In genomic region chr3:111081008-111081545, GRCh38 we compare ENCODE assay signal across 19 cellular contexts. TPM values are rescaled to one million over a fixed set of nuclear protein-coding genes. Genes with fewer than 3 reads are reported as not detected.
DNase-seq lines count a peak whose midpoint lies in the region; ATAC-seq and TF ChIP-seq lines count a peak whose summit lies in the region.
"Had no signal": no experiment of that assay in that cellular context is flagged by ENCODE, and none has a peak within 500 bp of the region (broad histone marks: within the 10 kb centered on the region; RNA-seq: fewer than 3 reads in every experiment).

No MANE protein-coding gene starts in this region.

- H3K36me3 ChIP-seq in brain microvascular endothelial cell (replicated peaks), result no peaks in the 10 kb centered on the region
- H3K36me3 ChIP-seq: cardiac muscle cell, tibial artery had no signal

- no peak for ATAC-seq in GM18519 (IDR thresholded peaks at IDR 0.05; ENCODE audit: low FRiP score, unreplicated experiment)
- ATAC-seq in HG03159 (IDR thresholded peaks at IDR 0.05; ENCODE audit: unreplicated experiment), result no peak

- H3K27me3 ChIP-seq in brain microvascular endothelial cell (replicated peaks), result no peaks in the 10 kb centered on the region
- H3K27me3 ChIP-seq: cardiac muscle cell, tibial artery had no signal

- H3K27ac ChIP-seq in brain microvascular endothelial cell, result peak overlapping the region; percentile 19
- H3K27ac ChIP-seq: cardiac muscle cell, tibial artery had no signal

- peak; percentile 89 for DNase-seq in AG10803 (ENCODE audit: low read depth)
- DNase-seq in HFFc6, result peak; percentile 73
- no peak for DNase-seq in brain microvascular endothelial cell
- peak; percentile 83 for DNase-seq in iris pigment epithelial cell (ENCODE audit: low read depth)
- DNase-seq in RPMI8226, result no peak
- DNase-seq in stimulated activated CD4-positive, alpha-beta T cell treated with anti-CD3 and anti-CD28 coated beads, Interleukin-15, amount 100 ng/mL, for 24 hours, result no peak
- DNase-seq: activated CD4-positive, CD25-positive, alpha-beta regulatory T cell; activated CD8-positive, alpha-beta memory T cell treated with anti-CD3 and anti-CD28 coated beads for 24 hours; activated naive CD8-positive, alpha-beta T cell treated with anti-CD3 and anti-CD28 coated beads for 36 hours; CD4-positive, alpha-beta memory T cell; GOT3; left cardiac atrium; NCI-H345; stimulated activated naive CD4-positive, alpha-beta T cell treated with Interleukin-2 at 50 U/mL for 16 hours; tibial artery had no signal

- no peak for TF ChIP-seq CTCF in AG10803 (conservative IDR thresholded peaks at IDR 0.05; ENCODE audit: low read length)
- TF ChIP-seq CTCF in HFFc6 (IDR thresholded peaks at IDR 0.05), result no peak
- TF ChIP-seq CTCF in brain microvascular endothelial cell (IDR thresholded peaks at IDR 0.05; ENCODE audit: low read depth, low read length, missing control alignments), result no peak

- no peaks in the 10 kb centered on the region for H3K27me3 Mint-ChIP-seq in HFFc6 (ENCODE audit: insufficient read depth)
- H3K27me3 Mint-ChIP-seq: CD4-positive, alpha-beta memory T cell had no signal

- H3K4me3 ChIP-seq in AG10803 (ENCODE audit: low read length) (no peak overlapping the region), brain microvascular endothelial cell (ENCODE audit: low read depth, low read length) (no peak overlapping the region)
- H3K4me3 ChIP-seq: cardiac muscle cell, tibial artery had no signal

- in situ Hi-C loops in brain microvascular endothelial cell (cut with HindIII; ENCODE audit: low pct_ligation_motif_present, low sequenced_read_pairs), result no loop called here

- no peaks in the 10 kb centered on the region for H3K9me3 Mint-ChIP-seq in HFFc6
- H3K9me3 Mint-ChIP-seq: activated naive CD8-positive, alpha-beta T cell treated with anti-CD3 and anti-CD28 coated beads for 36 hours; CD4-positive, alpha-beta memory T cell; T-helper 1 cell treated with Interleukin-12 subunit alpha and Interleukin-12 subunit beta and Interleukin-4 antibody, amounts not matched to agents 30 μg/mL and 1 μg/mL, for 36 hours had no signal

- peaks cover 7% of the 10 kb centered on the region for H3K4me1 Mint-ChIP-seq in HFFc6 (ENCODE audit: low read depth)
- H3K4me1 Mint-ChIP-seq: activated naive CD8-positive, alpha-beta T cell treated with anti-CD3 and anti-CD28 coated beads for 36 hours had no signal

- H3K27ac Mint-ChIP-seq in HFFc6, result no peak overlapping the region
- H3K27ac Mint-ChIP-seq: activated naive CD8-positive, alpha-beta T cell treated with anti-CD3 and anti-CD28 coated beads for 36 hours; CD4-positive, alpha-beta memory T cell; T-helper 1 cell treated with Interleukin-12 subunit alpha and Interleukin-12 subunit beta and Interleukin-4 antibody, amounts not matched to agents 30 μg/mL and 1 μg/mL, for 36 hours had no signal

- H3K4me3 Mint-ChIP-seq in HFFc6, result no peak overlapping the region
- H3K4me3 Mint-ChIP-seq: activated naive CD8-positive, alpha-beta T cell treated with anti-CD3 and anti-CD28 coated beads for 36 hours; CD4-positive, alpha-beta memory T cell; T-helper 1 cell treated with Interleukin-12 subunit alpha and Interleukin-12 subunit beta and Interleukin-4 antibody, amounts not matched to agents 30 μg/mL and 1 μg/mL, for 36 hours had no signal

- no peaks in the 10 kb centered on the region for H3K36me3 Mint-ChIP-seq in HFFc6 (ENCODE audit: low read depth)
- H3K36me3 Mint-ChIP-seq: activated naive CD8-positive, alpha-beta T cell treated with anti-CD3 and anti-CD28 coated beads for 36 hours; CD4-positive, alpha-beta memory T cell had no signal

RNA-seq across cellular contexts. Expression of gene NECTIN3, which starts 9.5 kb away (rescaled TPM):
- total RNA-seq in HFFc6 (2021; fragmentation: NEBNext Ultra II Directional; extraction: Animal tissue kit (Norgen Biotek cat#: 25700)), result 100 to 1,000 TPM in 1 of 6 experiments, 10 to 100 TPM in 5; 61.5 to 103 (median 84.9) TPM

Comparison
In these comparisons a context has a peak if more than half of its experiments do, and no peak if none do; other contexts are left out.
1. DNase-seq: peak in AG10803 (single experiment), HFFc6 (single experiment) and iris pigment epithelial cell (single experiment); none in brain microvascular endothelial cell (single experiment), RPMI8226 (single experiment) and stimulated activated CD4-positive, alpha-beta T cell treated with anti-CD3 and anti-CD28 coated beads, Interleukin-15, amount 100 ng/mL, for 24 hours (single experiment).